1 cellular context compared by ENCODE assay signal in the genomic region with DNA sequence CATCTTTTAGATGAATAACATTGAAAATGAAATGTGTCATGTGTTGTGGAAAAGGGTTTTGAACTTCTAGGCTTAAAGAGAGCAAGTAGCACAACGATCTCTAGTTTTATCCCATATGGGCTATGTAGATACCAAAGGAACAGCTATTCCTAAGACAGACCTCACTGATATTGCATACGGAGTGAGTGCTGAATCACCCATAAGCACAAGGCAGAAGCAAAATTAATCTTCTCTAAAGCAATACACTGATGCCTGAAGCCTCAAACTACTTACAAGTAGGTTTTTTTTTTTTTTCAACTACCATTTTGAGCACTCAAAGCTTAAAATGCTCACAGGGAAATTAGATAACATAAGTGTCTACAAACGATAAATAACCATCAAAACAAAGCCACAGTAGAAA.
A peak's percentile ranks its signal among the peaks of the same experiment; 100 is the strongest.
TF ChIP-seq lines count a peak whose summit lies in the region.

No MANE protein-coding gene starts in this region.

TF ChIP-seq in K562, 482 proteins besides CTCF, POLR2A, EP300 and RAD21 (continued from another document and continues in another):
- TF ChIP-seq NCOA1 (IDR thresholded peaks at IDR 0.05; ENCODE audit: low read depth) (no peak; the same call in 1 of the 2 replicates), FOXA3 (CRISPR knock-in tag; conservative IDR thresholded peaks at IDR 0.05 in 1 of 2, IDR thresholded peaks at IDR 0.05 in 1 of 2) (no peak), CHD1 (IDR thresholded peaks at IDR 0.05; ENCODE audit: low read length) (no peak), XRCC5 (IDR thresholded peaks at IDR 0.05; ENCODE audit: low read depth, low read length) (no peak), GATA2 (CRISPR knock-in tag; IDR thresholded peaks at IDR 0.05) (peak; percentile 63; the same call in 1 of the 2 replicates), FOSL1 (tag; conservative IDR thresholded peaks at IDR 0.05) (0 out of 2 replicates have a peak, but pooled peaks have one; percentile 38), ZNF696 (CRISPR knock-in tag; conservative IDR thresholded peaks at IDR 0.05) (no peak), HDGF (IDR thresholded peaks at IDR 0.05) (no peak), CXXC5 (CRISPR knock-in tag; IDR thresholded peaks at IDR 0.05) (no peak), NFRKB (IDR thresholded peaks at IDR 0.05; ENCODE audit: low read depth) (peak; percentile 47; the same call in 1 of the 2 replicates), NCOA2 (IDR thresholded peaks at IDR 0.05; ENCODE audit: partially characterized antibody in 2 of 2) (no peak), CEBPG (CRISPR knock-in tag; IDR thresholded peaks at IDR 0.05) (no peak), CEBPG (tag; conservative IDR thresholded peaks at IDR 0.05 in 1 of 2, IDR thresholded peaks at IDR 0.05 in 1 of 2) (no peak), SREBF2 (CRISPR knock-in tag; IDR thresholded peaks at IDR 0.05) (no peak), CTBP1 (IDR thresholded peaks at IDR 0.05; ENCODE audit: borderline replicate concordance) (no peak), NRF1 (conservative IDR thresholded peaks at IDR 0.05 in 1 of 2, IDR thresholded peaks at IDR 0.05 in 1 of 2) (no peak), CAMTA2 (CRISPR knock-in tag; conservative IDR thresholded peaks at IDR 0.05) (no peak), TEAD1 (CRISPR knock-in tag; IDR thresholded peaks at IDR 0.05) (no peak), NFIX (CRISPR knock-in tag; IDR thresholded peaks at IDR 0.05; ENCODE audit: low read depth) (no peak), ZNF212 (CRISPR knock-in tag; IDR thresholded peaks at IDR 0.05) (no peak), KLF13 (tag; IDR thresholded peaks at IDR 0.05; ENCODE audit: borderline replicate concordance, low read depth) (no peak), FOS (IDR thresholded peaks at IDR 0.05; ENCODE audit: extremely low read depth, insufficient read length) (no peak), SRSF9 (IDR thresholded peaks at IDR 0.05; ENCODE audit: borderline replicate concordance, low read depth, low read length) (no peak), RNF2 (IDR thresholded peaks at IDR 0.05) (no peak; the same call in 1 of the 2 replicates), ZNF79 (CRISPR knock-in tag; IDR thresholded peaks at IDR 0.05; ENCODE audit: low read depth) (no peak), ARNT (IDR thresholded peaks at IDR 0.05) (peak in 1 of 2 experiments; percentile 50; a peak in 1 of 4 replicates), XRCC3 (IDR thresholded peaks at IDR 0.05) (no peak), ILK (tag; IDR thresholded peaks at IDR 0.05; ENCODE audit: borderline replicate concordance, low read depth) (no peak), MEF2A (IDR thresholded peaks at IDR 0.05; ENCODE audit: control insufficient read depth, low read depth, low read length) (no peak), SMAD2 (IDR thresholded peaks at IDR 0.05; ENCODE audit: low read depth, low read length) (no peak), POLR2AphosphoS5 (IDR thresholded peaks at IDR 0.05; ENCODE audit: control insufficient read depth, insufficient read depth, low read depth, low read length) (0 out of 2 replicates have a peak, but pooled peaks have one; percentile 43), CBX3 (IDR thresholded peaks at IDR 0.05; ENCODE audit: borderline replicate concordance in 1 of 2, low read length in 2 of 2) (peak in 1 of 2 experiments; percentile 61; a peak in 1 of 3 replicates), BRCA1 (IDR thresholded peaks at IDR 0.05) (no peak), BRCA1 (CRISPR knock-in tag; IDR thresholded peaks at IDR 0.05) (no peak), PML (IDR thresholded peaks at IDR 0.05; ENCODE audit: low read length) (0 out of 2 replicates have a peak, but pooled peaks have one; percentile 20), ZEB2 (IDR thresholded peaks at IDR 0.05) (no peak), KLF10 (CRISPR knock-in tag; IDR thresholded peaks at IDR 0.05) (no peak), TAF1 (IDR thresholded peaks at IDR 0.05; ENCODE audit: control insufficient read depth, extremely low read depth, insufficient read depth, low read length, severe bottlenecking) (no peak), ZNF780A (CRISPR knock-in tag; IDR thresholded peaks at IDR 0.05) (no peak)
- TF ChIP-seq, protein P1, sequence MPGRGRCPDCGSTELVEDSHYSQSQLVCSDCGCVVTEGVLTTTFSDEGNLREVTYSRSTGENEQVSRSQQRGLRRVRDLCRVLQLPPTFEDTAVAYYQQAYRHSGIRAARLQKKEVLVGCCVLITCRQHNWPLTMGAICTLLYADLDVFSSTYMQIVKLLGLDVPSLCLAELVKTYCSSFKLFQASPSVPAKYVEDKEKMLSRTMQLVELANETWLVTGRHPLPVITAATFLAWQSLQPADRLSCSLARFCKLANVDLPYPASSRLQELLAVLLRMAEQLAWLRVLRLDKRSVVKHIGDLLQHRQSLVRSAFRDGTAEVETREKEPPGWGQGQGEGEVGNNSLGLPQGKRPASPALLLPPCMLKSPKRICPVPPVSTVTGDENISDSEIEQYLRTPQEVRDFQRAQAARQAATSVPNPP (IDR thresholded peaks at IDR 0.05; ENCODE audit: borderline replicate concordance, insufficient read depth, insufficient read length): no peak
- TF ChIP-seq, protein P2, sequence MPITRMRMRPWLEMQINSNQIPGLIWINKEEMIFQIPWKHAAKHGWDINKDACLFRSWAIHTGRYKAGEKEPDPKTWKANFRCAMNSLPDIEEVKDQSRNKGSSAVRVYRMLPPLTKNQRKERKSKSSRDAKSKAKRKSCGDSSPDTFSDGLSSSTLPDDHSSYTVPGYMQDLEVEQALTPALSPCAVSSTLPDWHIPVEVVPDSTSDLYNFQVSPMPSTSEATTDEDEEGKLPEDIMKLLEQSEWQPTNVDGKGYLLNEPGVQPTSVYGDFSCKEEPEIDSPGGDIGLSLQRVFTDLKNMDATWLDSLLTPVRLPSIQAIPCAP (CRISPR knock-in tag; IDR thresholded peaks at IDR 0.05; ENCODE audit: borderline replicate concordance): no peak
- TF ChIP-seq, protein P3, sequence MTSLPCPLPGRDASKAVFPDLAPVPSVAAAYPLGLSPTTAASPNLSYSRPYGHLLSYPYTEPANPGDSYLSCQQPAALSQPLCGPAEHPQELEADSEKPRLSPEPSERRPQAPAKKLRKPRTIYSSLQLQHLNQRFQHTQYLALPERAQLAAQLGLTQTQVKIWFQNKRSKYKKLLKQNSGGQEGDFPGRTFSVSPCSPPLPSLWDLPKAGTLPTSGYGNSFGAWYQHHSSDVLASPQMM (CRISPR knock-in tag; IDR thresholded peaks at IDR 0.05): no peak
- TF ChIP-seq, protein P4, sequence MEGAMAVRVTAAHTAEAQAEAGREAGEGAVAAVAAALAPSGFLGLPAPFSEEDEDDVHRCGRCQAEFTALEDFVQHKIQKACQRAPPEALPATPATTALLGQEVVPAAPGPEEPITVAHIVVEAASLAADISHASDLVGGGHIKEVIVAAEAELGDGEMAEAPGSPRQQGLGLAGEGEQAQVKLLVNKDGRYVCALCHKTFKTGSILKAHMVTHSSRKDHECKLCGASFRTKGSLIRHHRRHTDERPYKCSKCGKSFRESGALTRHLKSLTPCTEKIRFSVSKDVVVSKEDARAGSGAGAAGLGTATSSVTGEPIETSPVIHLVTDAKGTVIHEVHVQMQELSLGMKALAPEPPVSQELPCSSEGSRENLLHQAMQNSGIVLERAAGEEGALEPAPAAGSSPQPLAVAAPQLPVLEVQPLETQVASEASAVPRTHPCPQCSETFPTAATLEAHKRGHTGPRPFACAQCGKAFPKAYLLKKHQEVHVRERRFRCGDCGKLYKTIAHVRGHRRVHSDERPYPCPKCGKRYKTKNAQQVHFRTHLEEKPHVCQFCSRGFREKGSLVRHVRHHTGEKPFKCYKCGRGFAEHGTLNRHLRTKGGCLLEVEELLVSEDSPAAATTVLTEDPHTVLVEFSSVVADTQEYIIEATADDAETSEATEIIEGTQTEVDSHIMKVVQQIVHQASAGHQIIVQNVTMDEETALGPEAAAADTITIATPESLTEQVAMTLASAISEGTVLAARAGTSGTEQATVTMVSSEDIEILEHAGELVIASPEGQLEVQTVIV (CRISPR knock-in tag; IDR thresholded peaks at IDR 0.05; ENCODE audit: borderline replicate concordance): no peak
- TF ChIP-seq, protein P5, sequence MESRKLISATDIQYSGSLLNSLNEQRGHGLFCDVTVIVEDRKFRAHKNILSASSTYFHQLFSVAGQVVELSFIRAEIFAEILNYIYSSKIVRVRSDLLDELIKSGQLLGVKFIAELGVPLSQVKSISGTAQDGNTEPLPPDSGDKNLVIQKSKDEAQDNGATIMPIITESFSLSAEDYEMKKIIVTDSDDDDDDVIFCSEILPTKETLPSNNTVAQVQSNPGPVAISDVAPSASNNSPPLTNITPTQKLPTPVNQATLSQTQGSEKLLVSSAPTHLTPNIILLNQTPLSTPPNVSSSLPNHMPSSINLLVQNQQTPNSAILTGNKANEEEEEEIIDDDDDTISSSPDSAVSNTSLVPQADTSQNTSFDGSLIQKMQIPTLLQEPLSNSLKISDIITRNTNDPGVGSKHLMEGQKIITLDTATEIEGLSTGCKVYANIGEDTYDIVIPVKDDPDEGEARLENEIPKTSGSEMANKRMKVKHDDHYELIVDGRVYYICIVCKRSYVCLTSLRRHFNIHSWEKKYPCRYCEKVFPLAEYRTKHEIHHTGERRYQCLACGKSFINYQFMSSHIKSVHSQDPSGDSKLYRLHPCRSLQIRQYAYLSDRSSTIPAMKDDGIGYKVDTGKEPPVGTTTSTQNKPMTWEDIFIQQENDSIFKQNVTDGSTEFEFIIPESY (CRISPR knock-in tag; IDR thresholded peaks at IDR 0.05): no peak
- TF ChIP-seq, protein P6, sequence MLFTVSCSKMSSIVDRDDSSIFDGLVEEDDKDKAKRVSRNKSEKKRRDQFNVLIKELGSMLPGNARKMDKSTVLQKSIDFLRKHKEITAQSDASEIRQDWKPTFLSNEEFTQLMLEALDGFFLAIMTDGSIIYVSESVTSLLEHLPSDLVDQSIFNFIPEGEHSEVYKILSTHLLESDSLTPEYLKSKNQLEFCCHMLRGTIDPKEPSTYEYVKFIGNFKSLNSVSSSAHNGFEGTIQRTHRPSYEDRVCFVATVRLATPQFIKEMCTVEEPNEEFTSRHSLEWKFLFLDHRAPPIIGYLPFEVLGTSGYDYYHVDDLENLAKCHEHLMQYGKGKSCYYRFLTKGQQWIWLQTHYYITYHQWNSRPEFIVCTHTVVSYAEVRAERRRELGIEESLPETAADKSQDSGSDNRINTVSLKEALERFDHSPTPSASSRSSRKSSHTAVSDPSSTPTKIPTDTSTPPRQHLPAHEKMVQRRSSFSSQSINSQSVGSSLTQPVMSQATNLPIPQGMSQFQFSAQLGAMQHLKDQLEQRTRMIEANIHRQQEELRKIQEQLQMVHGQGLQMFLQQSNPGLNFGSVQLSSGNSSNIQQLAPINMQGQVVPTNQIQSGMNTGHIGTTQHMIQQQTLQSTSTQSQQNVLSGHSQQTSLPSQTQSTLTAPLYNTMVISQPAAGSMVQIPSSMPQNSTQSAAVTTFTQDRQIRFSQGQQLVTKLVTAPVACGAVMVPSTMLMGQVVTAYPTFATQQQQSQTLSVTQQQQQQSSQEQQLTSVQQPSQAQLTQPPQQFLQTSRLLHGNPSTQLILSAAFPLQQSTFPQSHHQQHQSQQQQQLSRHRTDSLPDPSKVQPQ (CRISPR knock-in tag; IDR thresholded peaks at IDR 0.05; ENCODE audit: borderline replicate concordance): no peak
- TF ChIP-seq, protein P7, sequence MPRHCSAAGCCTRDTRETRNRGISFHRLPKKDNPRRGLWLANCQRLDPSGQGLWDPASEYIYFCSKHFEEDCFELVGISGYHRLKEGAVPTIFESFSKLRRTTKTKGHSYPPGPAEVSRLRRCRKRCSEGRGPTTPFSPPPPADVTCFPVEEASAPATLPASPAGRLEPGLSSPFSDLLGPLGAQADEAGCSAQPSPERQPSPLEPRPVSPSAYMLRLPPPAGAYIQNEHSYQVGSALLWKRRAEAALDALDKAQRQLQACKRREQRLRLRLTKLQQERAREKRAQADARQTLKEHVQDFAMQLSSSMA (CRISPR knock-in tag; IDR thresholded peaks at IDR 0.05): no peak
- TF ChIP-seq, protein P8, sequence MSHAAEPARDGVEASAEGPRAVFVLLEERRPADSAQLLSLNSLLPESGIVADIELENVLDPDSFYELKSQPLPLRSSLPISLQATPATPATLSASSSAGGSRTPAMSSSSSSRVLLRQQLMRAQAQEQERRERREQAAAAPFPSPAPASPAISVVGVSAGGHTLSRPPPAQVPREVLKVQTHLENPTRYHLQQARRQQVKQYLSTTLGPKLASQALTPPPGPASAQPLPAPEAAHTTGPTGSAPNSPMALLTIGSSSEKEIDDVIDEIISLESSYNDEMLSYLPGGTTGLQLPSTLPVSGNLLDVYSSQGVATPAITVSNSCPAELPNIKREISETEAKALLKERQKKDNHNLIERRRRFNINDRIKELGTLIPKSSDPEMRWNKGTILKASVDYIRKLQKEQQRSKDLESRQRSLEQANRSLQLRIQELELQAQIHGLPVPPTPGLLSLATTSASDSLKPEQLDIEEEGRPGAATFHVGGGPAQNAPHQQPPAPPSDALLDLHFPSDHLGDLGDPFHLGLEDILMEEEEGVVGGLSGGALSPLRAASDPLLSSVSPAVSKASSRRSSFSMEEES (CRISPR knock-in tag; IDR thresholded peaks at IDR 0.05): no peak
- TF ChIP-seq, protein P9, sequence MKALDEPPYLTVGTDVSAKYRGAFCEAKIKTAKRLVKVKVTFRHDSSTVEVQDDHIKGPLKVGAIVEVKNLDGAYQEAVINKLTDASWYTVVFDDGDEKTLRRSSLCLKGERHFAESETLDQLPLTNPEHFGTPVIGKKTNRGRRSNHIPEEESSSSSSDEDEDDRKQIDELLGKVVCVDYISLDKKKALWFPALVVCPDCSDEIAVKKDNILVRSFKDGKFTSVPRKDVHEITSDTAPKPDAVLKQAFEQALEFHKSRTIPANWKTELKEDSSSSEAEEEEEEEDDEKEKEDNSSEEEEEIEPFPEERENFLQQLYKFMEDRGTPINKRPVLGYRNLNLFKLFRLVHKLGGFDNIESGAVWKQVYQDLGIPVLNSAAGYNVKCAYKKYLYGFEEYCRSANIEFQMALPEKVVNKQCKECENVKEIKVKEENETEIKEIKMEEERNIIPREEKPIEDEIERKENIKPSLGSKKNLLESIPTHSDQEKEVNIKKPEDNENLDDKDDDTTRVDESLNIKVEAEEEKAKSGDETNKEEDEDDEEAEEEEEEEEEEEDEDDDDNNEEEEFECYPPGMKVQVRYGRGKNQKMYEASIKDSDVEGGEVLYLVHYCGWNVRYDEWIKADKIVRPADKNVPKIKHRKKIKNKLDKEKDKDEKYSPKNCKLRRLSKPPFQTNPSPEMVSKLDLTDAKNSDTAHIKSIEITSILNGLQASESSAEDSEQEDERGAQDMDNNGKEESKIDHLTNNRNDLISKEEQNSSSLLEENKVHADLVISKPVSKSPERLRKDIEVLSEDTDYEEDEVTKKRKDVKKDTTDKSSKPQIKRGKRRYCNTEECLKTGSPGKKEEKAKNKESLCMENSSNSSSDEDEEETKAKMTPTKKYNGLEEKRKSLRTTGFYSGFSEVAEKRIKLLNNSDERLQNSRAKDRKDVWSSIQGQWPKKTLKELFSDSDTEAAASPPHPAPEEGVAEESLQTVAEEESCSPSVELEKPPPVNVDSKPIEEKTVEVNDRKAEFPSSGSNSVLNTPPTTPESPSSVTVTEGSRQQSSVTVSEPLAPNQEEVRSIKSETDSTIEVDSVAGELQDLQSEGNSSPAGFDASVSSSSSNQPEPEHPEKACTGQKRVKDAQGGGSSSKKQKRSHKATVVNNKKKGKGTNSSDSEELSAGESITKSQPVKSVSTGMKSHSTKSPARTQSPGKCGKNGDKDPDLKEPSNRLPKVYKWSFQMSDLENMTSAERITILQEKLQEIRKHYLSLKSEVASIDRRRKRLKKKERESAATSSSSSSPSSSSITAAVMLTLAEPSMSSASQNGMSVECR (CRISPR knock-in tag; IDR thresholded peaks at IDR 0.05): no peak
